In genomic region chr1:207811920-207812720, GRCh38 we compare ENCODE assay signal across 8 cellular contexts.
DNase-seq lines count a peak whose midpoint lies in the region; ATAC-seq and TF ChIP-seq lines count a peak whose summit lies in the region.

No MANE protein-coding gene starts in this region.

- peaks cover 66 to 100% (median 97%) of the 10 kb centered on the region in 6 donors for H3K4me1 ChIP-seq in spleen

- peak overlapping the region; percentile 88 for H3K27ac ChIP-seq in angular gyrus (ENCODE audit: low read depth, low read length)
- peak overlapping the region in 7 of 8 donors; percentile 7 to 82 (median 47) for H3K27ac ChIP-seq in spleen

- peaks cover 4 to 100% (median 90%) of the 10 kb centered on the region in 6 donors for H3K36me3 ChIP-seq in spleen

- no peak for ATAC-seq in HG03159 (IDR thresholded peaks at IDR 0.05; ENCODE audit: unreplicated experiment)

- 78 to 91% (median 89%) methylated on average over 14 to 16 of the region's 16 CpGs for WGBS in spleen, 5 donors

- no peak for TF ChIP-seq POLR2A in spleen (IDR thresholded peaks at IDR 0.05)

- intact Hi-C loops in spleen (cut with DNase I; ENCODE audit: low total_unique reads): no loop called here

- H3K4me3 ChIP-seq in spleen: peak overlapping the region in 1 of 8 donors; percentile 1

- CTCF ChIA-PET in HEK293T (lab: Yijun Ruan, JAX): interaction anchor here (1.9 to 2.3 kb wide), 2 partner anchors 15 to 50 kb away, joined by 5 to 8 read pairs; no protein-coding TSS in a partner anchor

- H3K9me3 ChIP-seq in spleen: no peaks in the 10 kb centered on the region

- POLR2A ChIA-PET in HEK293T (lab: Yijun Ruan, JAX): interaction anchor here (0.5 kb wide), 1 partner anchor 12 kb away, joined by 3 read pairs; no protein-coding TSS in a partner anchor

- no peaks in the 10 kb centered on the region for H3K27me3 ChIP-seq in spleen (replicated peaks in 1 of 7)

- peak in 9 of 11 experiments; percentile 27 to 55 (median 42) for TF ChIP-seq CTCF in spleen (IDR thresholded peaks at IDR 0.05 in 8 of 11, conservative IDR thresholded peaks at IDR 0.05 in 3 of 11)

- DNase-seq in Ammon's horn (ENCODE audit: low spot score): peak; percentile 92
- DNase-seq in HEK293T (ENCODE audit: extremely low spot score): peak; percentile 53
- DNase-seq in hypothalamus (lab: John Stamatoyannopoulos, UW): peak in 42 of 51 donors; percentile 24 to 80 (median 62)
- no peak for DNase-seq in spleen
- DNase-seq in 8988T: no peak
- DNase-seq in NCI-H446 treated with DMSO at 0.1 percent for 48 hours (lab: John Stamatoyannopoulos, UW): no peak

TF ChIP-seq in HEK293T, 16 proteins besides CTCF, POLR2A, EP300 and RAD21:
- TF ChIP-seq SP1 (IDR thresholded peaks at IDR 0.05) (no peak), HDGF (IDR thresholded peaks at IDR 0.05; ENCODE audit: borderline replicate concordance) (no peak), SUZ12 (IDR thresholded peaks at IDR 0.05) (no peak), ELF4 (IDR thresholded peaks at IDR 0.05) (no peak), ZNF384 (IDR thresholded peaks at IDR 0.05) (no peak), LEF1 (IDR thresholded peaks at IDR 0.05; ENCODE audit: borderline replicate concordance) (no peak), NFRKB (IDR thresholded peaks at IDR 0.05) (no peak), TARDBP (IDR thresholded peaks at IDR 0.05) (no peak), BHLHE40 (IDR thresholded peaks at IDR 0.05; ENCODE audit: borderline replicate concordance) (no peak), ARNT (IDR thresholded peaks at IDR 0.05) (no peak), FOXA1 (IDR thresholded peaks at IDR 0.05) (no peak)
- TF ChIP-seq, protein P1, sequence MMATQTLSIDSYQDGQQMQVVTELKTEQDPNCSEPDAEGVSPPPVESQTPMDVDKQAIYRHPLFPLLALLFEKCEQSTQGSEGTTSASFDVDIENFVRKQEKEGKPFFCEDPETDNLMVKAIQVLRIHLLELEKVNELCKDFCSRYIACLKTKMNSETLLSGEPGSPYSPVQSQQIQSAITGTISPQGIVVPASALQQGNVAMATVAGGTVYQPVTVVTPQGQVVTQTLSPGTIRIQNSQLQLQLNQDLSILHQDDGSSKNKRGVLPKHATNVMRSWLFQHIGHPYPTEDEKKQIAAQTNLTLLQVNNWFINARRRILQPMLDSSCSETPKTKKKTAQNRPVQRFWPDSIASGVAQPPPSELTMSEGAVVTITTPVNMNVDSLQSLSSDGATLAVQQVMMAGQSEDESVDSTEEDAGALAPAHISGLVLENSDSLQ (IDR thresholded peaks at IDR 0.05): no peak

Comparison
In these comparisons a context has a peak if more than half of its experiments do, and no peak if none do; other contexts are left out.
1. DNase-seq: peak in Ammon's horn (single experiment), HEK293T (single experiment) and hypothalamus (42 of 51); none in spleen (single experiment), 8988T (single experiment) and NCI-H446 treated with DMSO at 0.1 percent for 48 hours (single experiment).